ENCODE assay signal across 10 cellular contexts in the genomic region with DNA sequence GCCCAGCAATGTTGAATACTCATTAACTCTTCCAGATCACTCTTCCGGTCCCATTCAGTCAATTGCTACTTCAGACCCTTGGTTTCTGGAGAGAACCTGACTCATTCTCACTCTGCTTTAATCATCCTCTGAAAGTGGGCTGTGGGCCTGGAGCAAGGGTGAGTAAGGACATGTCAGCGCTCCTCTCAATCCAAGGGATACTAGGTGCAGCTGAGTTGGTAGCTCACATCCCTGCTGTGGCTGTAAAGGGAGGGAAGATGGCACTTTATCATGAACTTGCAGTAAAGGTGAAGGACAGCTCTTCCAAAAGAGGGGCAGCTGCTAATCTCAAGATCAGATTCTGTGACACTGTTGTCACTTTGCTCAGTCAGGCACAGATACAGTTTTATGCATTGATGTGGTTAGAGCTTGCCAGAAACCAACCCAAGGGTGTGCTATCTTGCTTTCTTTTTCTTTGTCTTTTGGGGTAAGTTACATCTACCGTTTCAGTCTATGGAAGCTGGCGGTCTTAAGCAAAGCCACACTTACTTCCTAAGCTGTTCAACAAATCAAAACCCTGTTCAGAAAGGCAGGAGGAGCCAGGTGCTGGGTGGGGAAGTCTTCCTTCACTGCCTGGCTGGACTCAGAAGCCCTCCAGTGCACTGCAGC. TPM values are rescaled to one million over a fixed set of nuclear protein-coding genes. Genes with fewer than 3 reads are reported as not detected.
A peak's percentile ranks its signal among the peaks of the same experiment; 100 is the strongest.
DNase-seq lines count a peak whose midpoint lies in the region; ATAC-seq lines count a peak whose summit lies in the region.
"Had no signal": no experiment of that assay in that cellular context is flagged by ENCODE, and none has a peak within 500 bp of the region (broad histone marks: within the 10 kb centered on the region; RNA-seq: fewer than 3 reads in every experiment).

No MANE protein-coding gene starts in this region.

- H3K27ac ChIP-seq in effector memory CD4-positive, alpha-beta T cell (ENCODE audit: insufficient read depth, low read length, poor library complexity, severe bottlenecking): peak overlapping the region; percentile 28
- H3K27ac ChIP-seq: neutrophil had no signal

- ATAC-seq in T-cell (replicated peaks in 1 of 4) (peak; percentile 95 to 98 (median 97)), GM18517 (IDR thresholded peaks at IDR 0.05; ENCODE audit: unreplicated experiment) (no peak), left colon (no peak), HG03045 (IDR thresholded peaks at IDR 0.05; ENCODE audit: unreplicated experiment) (no peak)

- peak overlapping the region; percentile 4 for H3K4me3 ChIP-seq in effector memory CD4-positive, alpha-beta T cell (ENCODE audit: insufficient read depth, low read depth, low read length, poor library complexity, severe bottlenecking)

- H3K27me3 Mint-ChIP-seq in T-cell: no peaks in the 10 kb centered on the region

- peak overlapping the region; percentile 48 to 69 (median 56) for H3K4me3 Mint-ChIP-seq in T-cell

- peak overlapping the region; percentile 95 to 97 for H3K27ac Mint-ChIP-seq in T-cell

- H3K9me3 ChIP-seq in effector memory CD4-positive, alpha-beta T cell (ENCODE audit: control insufficient read depth, low read length): no peaks in the 10 kb centered on the region
- H3K9me3 ChIP-seq: neutrophil had no signal

- intact Hi-C loops in left colon (cut with DNase I, micrococcal nuclease): no loop called here

- H3K4me1 Mint-ChIP-seq in T-cell: peaks cover 35 to 67% (median 45%) of the 10 kb centered on the region in 3 donors
- H3K4me1 Mint-ChIP-seq: IgD-negative memory B cell had no signal

- no peaks in the 10 kb centered on the region for H3K9me3 Mint-ChIP-seq in T-cell

- POLR2A ChIA-PET in T-cell (lab: Charles Lee): interaction anchor here in 1 of 2 donors (0.6 kb wide), 1 partner anchor 110 kb away, joined by 4 read pairs; no protein-coding TSS in a partner anchor

- peaks cover 18% of the 10 kb centered on the region for H3K4me1 ChIP-seq in effector memory CD4-positive, alpha-beta T cell (ENCODE audit: control insufficient read depth, insufficient read depth, low read length, poor library complexity, severe bottlenecking)

- no peaks in the 10 kb centered on the region for H3K36me3 ChIP-seq in effector memory CD4-positive, alpha-beta T cell (ENCODE audit: control insufficient read depth, insufficient read depth, low read length)
- H3K36me3 ChIP-seq: neutrophil had no signal

- no peaks in the 10 kb centered on the region for H3K27me3 ChIP-seq in effector memory CD4-positive, alpha-beta T cell (replicated peaks; ENCODE audit: control insufficient read depth, insufficient read depth, low read length, poor library complexity, severe bottlenecking)
- H3K27me3 ChIP-seq: neutrophil had no signal

- CTCF ChIA-PET in T-cell (lab: Charles Lee): interaction anchor here in 1 of 2 donors (0.8 to 1.2 kb wide), 4 partner anchors 11 to 102 kb away, joined by 3 read pairs; no protein-coding TSS in a partner anchor

- peak; percentile 24 for DNase-seq in activated gamma-delta T cell treated with Interleukin-2 at 50 U/mL for 16 hours
- no peak for DNase-seq in activated gamma-delta T cell (lab: John Stamatoyannopoulos, UW)
- peak in 33 of 34 experiments; percentile 13 to 73 (median 32) for DNase-seq in T-cell
- DNase-seq in effector memory CD4-positive, alpha-beta T cell: peak in 2 of 3 donors; percentile 4 to 6
- DNase-seq in left colon: no peak
- no peak for DNase-seq in NCI-H1694 treated with DMSO at 0.1 percent for 48 hours (lab: John Stamatoyannopoulos, UW)

- H3K36me3 Mint-ChIP-seq in T-cell: no peaks in the 10 kb centered on the region

RNA-seq across cellular contexts. Expression of a gene that starts 26.5 kb away (rescaled TPM):
- total RNA-seq in T-cell: 10 to 100 TPM; 13.6 to 24.5 (median 17.3) TPM
- total RNA-seq in left colon: 10 to 100 TPM; 51.2 to 54.0 TPM

Comparison
In these comparisons a context has a peak if more than half of its experiments do, and no peak if none do; other contexts are left out.
1. DNase-seq: peak in activated gamma-delta T cell treated with Interleukin-2 at 50 U/mL for 16 hours (single experiment), T-cell (33 of 34) and effector memory CD4-positive, alpha-beta T cell (2 of 3); none in activated gamma-delta T cell (single experiment), left colon (0 of 2) and NCI-H1694 treated with DMSO at 0.1 percent for 48 hours (single experiment).
2. ATAC-seq: peak in T-cell (4 of 4); none in GM18517 (single experiment), left colon (single experiment) and HG03045 (single experiment).